17 cellular contexts compared by ENCODE assay signal in the genomic region with DNA sequence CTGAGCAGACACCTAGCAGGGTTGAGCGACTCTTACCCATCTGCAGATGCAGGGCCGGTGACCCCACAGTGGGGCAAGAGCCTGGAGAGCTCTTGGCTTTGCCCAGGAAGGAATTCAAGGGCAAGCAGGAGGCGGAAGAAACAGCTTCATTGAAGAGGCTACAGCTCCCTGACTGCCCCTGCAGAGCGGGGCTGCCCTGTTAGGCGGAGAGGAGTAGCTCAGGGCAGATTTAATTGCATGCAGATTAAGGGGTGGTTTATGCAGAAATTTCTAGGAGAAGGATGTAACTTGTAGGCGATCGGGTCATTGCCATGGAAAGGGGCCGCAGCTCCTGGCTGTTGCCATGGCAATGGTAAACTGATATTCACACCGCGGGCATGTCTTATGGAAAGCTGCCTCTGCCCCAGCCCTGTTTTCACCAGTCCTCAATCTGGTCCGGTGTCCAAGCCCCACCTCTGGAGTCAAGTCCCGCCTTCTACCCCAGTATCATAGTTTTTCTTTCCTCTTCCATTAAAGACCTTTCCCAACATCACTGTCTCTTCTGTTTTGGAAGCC.
DNase-seq lines count a peak whose midpoint lies in the region; ATAC-seq and TF ChIP-seq lines count a peak whose summit lies in the region.
"Had no signal": no experiment of that assay in that cellular context is flagged by ENCODE, and none has a peak within 500 bp of the region (broad histone marks: within the 10 kb centered on the region; RNA-seq: fewer than 3 reads in every experiment).

No MANE protein-coding gene starts in this region.

- no peaks in the 10 kb centered on the region for H3K27me3 ChIP-seq in upper lobe of left lung
- H3K27me3 ChIP-seq: adrenal gland had no signal

- peaks cover 7 to 32% (median 21%) of the 10 kb centered on the region in 4 donors for H3K36me3 ChIP-seq in upper lobe of left lung
- H3K36me3 ChIP-seq: adrenal gland had no signal

- H3K4me3 ChIP-seq in upper lobe of left lung, result no peak overlapping the region
- H3K4me3 ChIP-seq: adrenal gland, GM12878, PC-9 had no signal

- peaks cover 11% of the 10 kb centered on the region for H3K4me1 Mint-ChIP-seq in activated naive CD8-positive, alpha-beta T cell treated with anti-CD3 and anti-CD28 coated beads, Interleukin-2, amount 50 U/mL, for 24 hours
- peaks cover 9% of the 10 kb centered on the region for H3K4me1 Mint-ChIP-seq in activated naive CD8-positive, alpha-beta T cell treated with anti-CD3 and anti-CD28 coated beads for 36 hours
- H3K4me1 Mint-ChIP-seq in endothelial cell (ENCODE audit: unreplicated experiment), result peaks cover 24% of the 10 kb centered on the region
- H3K4me1 Mint-ChIP-seq in nephron, result peaks cover 40% of the 10 kb centered on the region

- ATAC-seq in activated naive CD8-positive, alpha-beta T cell treated with anti-CD3 and anti-CD28 coated beads, Interleukin-2, amount 50 U/mL, for 24 hours, result no peak
- ATAC-seq in upper lobe of left lung (ENCODE audit: low FRiP score in 2 of 2) (peak; percentile 42 to 85), GM19467 (IDR thresholded peaks at IDR 0.05; ENCODE audit: unreplicated experiment) (no peak), HG03025 (IDR thresholded peaks at IDR 0.05; ENCODE audit: low FRiP score, unreplicated experiment) (no peak)
- ATAC-seq: GM12878 had no signal

- no peaks in the 10 kb centered on the region for H3K27me3 Mint-ChIP-seq in activated naive CD8-positive, alpha-beta T cell treated with anti-CD3 and anti-CD28 coated beads, Interleukin-2, amount 50 U/mL, for 24 hours
- H3K27me3 Mint-ChIP-seq in activated naive CD8-positive, alpha-beta T cell treated with anti-CD3 and anti-CD28 coated beads for 36 hours, result no peaks in the 10 kb centered on the region
- H3K27me3 Mint-ChIP-seq in endothelial cell (ENCODE audit: unreplicated experiment) (peaks cover 3% of the 10 kb centered on the region), nephron (ENCODE audit: low read depth) (no peaks in the 10 kb centered on the region)
- H3K27me3 Mint-ChIP-seq: activated CD4-positive, alpha-beta memory T cell treated with anti-CD3 and anti-CD28 coated beads for 36 hours had no signal

- peak overlapping the region in 3 of 4 donors; percentile 72 to 85 (median 79) for H3K27ac ChIP-seq in upper lobe of left lung
- H3K27ac ChIP-seq: PC-9 had no signal

- TF ChIP-seq CTCF in endothelial cell (IDR thresholded peaks at IDR 0.05; ENCODE audit: unreplicated experiment) (no peak), nephron (IDR thresholded peaks at IDR 0.05; ENCODE audit: unreplicated experiment in 3 of 3) (no peak), upper lobe of left lung (IDR thresholded peaks at IDR 0.05) (no peak)

- H3K36me3 Mint-ChIP-seq in activated naive CD8-positive, alpha-beta T cell treated with anti-CD3 and anti-CD28 coated beads, Interleukin-2, amount 50 U/mL, for 24 hours (ENCODE audit: low read depth), result peaks cover 12% of the 10 kb centered on the region
- H3K36me3 Mint-ChIP-seq in activated naive CD8-positive, alpha-beta T cell treated with anti-CD3 and anti-CD28 coated beads for 36 hours, result peaks cover 19% of the 10 kb centered on the region
- peaks cover 35% of the 10 kb centered on the region for H3K36me3 Mint-ChIP-seq in endothelial cell (ENCODE audit: low read depth, unreplicated experiment)
- H3K36me3 Mint-ChIP-seq in nephron (ENCODE audit: low read depth), result peaks cover 24% of the 10 kb centered on the region

- TF ChIP-seq EP300 in upper lobe of left lung (IDR thresholded peaks at IDR 0.05), result peak in 2 of 4 donors; percentile 44 to 45

- no peaks in the 10 kb centered on the region for H3K9me3 Mint-ChIP-seq in activated naive CD8-positive, alpha-beta T cell treated with anti-CD3 and anti-CD28 coated beads, Interleukin-2, amount 50 U/mL, for 24 hours
- H3K9me3 Mint-ChIP-seq in activated naive CD8-positive, alpha-beta T cell treated with anti-CD3 and anti-CD28 coated beads for 36 hours, result no peaks in the 10 kb centered on the region
- H3K9me3 Mint-ChIP-seq in endothelial cell (ENCODE audit: unreplicated experiment) (no peaks in the 10 kb centered on the region), nephron (peaks cover 3% of the 10 kb centered on the region)
- H3K9me3 Mint-ChIP-seq: activated CD4-positive, alpha-beta memory T cell treated with anti-CD3 and anti-CD28 coated beads for 36 hours had no signal

- H3K9me3 ChIP-seq in upper lobe of left lung, result no peaks in the 10 kb centered on the region
- H3K9me3 ChIP-seq: adrenal gland had no signal

- H3K27ac Mint-ChIP-seq in activated naive CD8-positive, alpha-beta T cell treated with anti-CD3 and anti-CD28 coated beads, Interleukin-2, amount 50 U/mL, for 24 hours, result peak overlapping the region; percentile 27
- H3K27ac Mint-ChIP-seq in activated naive CD8-positive, alpha-beta T cell treated with anti-CD3 and anti-CD28 coated beads for 36 hours, result no peak overlapping the region
- H3K27ac Mint-ChIP-seq in endothelial cell (ENCODE audit: unreplicated experiment) (peak overlapping the region; percentile 24), nephron (peak overlapping the region; percentile 9 to 70 (median 52))
- H3K27ac Mint-ChIP-seq: activated CD4-positive, alpha-beta memory T cell treated with anti-CD3 and anti-CD28 coated beads for 36 hours had no signal

- peaks cover 8 to 44% (median 34%) of the 10 kb centered on the region in 4 donors for H3K4me1 ChIP-seq in upper lobe of left lung

- WGBS in upper lobe of left lung, 2 donors, result 57 to 73% methylated on average over 12 of the region's 12 CpGs

- no peak for TF ChIP-seq POLR2A in upper lobe of left lung (IDR thresholded peaks at IDR 0.05)

- no peak for DNase-seq in activated naive CD8-positive, alpha-beta T cell treated with anti-CD3 and anti-CD28 coated beads, Interleukin-2, amount 50 U/mL, for 24 hours
- DNase-seq in activated naive CD8-positive, alpha-beta T cell treated with anti-CD3 and anti-CD28 coated beads for 36 hours, result no peak
- DNase-seq in endothelial cell (ENCODE audit: low spot score) (no peak), upper lobe of left lung (peak in 1 of 2 donors; percentile 78), NCI-H2196 treated with DMSO at 0.1 percent for 48 hours (lab: John Stamatoyannopoulos, UW; ENCODE audit: unreplicated experiment) (no peak)
- DNase-seq: activated CD4-positive, alpha-beta memory T cell treated with anti-CD3 and anti-CD28 coated beads for 36 hours; Calu3; central memory CD4-positive, alpha-beta T cell; effector CD8-positive, alpha-beta T cell; hypothalamus; NCI-H510A treated with DMSO at 0.1 percent for 48 hours; PC-9 had no signal

- H3K4me3 Mint-ChIP-seq in activated naive CD8-positive, alpha-beta T cell treated with anti-CD3 and anti-CD28 coated beads, Interleukin-2, amount 50 U/mL, for 24 hours, result no peak overlapping the region
- H3K4me3 Mint-ChIP-seq in activated naive CD8-positive, alpha-beta T cell treated with anti-CD3 and anti-CD28 coated beads for 36 hours, result no peak overlapping the region
- no peak overlapping the region for H3K4me3 Mint-ChIP-seq in endothelial cell (ENCODE audit: unreplicated experiment)
- no peak overlapping the region for H3K4me3 Mint-ChIP-seq in nephron
- H3K4me3 Mint-ChIP-seq: activated CD4-positive, alpha-beta memory T cell treated with anti-CD3 and anti-CD28 coated beads for 36 hours had no signal

Comparison
In these comparisons a context has a peak if more than half of its experiments do, and no peak if none do; other contexts are left out.
1. ATAC-seq: peak in upper lobe of left lung (2 of 2); none in activated naive CD8-positive, alpha-beta T cell treated with anti-CD3 and anti-CD28 coated beads, Interleukin-2, amount 50 U/mL, for 24 hours (single experiment), GM19467 (single experiment) and HG03025 (single experiment).